In the genomic region with DNA sequence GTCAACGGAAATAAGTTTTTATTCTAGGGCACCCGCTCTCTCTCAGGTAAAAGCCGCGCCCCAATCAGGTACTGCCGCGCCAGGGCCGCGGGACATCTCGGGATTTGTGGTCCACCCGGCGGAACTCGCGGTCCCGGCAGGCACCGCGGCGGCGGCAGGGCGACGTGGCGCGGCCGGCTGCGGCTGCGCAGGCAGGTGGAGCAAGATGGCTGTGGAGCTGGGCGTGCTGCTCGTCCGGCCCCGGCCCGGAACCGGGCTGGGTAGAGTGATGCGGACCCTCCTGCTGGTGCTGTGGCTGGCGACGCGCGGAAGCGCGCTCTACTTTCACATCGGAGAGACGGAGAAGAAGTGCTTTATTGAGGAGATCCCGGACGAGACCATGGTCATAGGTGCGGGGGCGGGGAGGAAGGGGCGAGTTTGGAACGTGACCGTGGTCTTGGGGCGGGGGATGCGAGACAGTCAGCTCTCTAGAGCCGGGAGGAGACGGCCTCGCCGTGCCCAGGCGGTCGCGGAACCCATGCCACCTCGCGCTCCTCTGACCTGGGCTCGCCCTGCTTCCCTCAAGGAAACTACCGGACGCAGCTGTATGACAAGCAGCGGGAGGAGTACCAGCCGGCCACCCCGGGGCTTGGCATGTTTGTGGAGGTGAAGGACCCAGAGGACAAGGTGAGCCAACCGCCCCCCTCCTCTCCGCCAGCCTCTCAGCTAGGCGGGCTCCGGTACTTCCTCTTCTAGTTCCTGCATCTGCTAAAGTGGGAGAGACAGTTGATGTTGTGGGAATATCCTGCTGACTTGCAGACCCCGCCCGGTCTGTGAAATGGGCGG, we compare ENCODE assay signal across 8 cellular contexts. TPM values are rescaled to one million over a fixed set of nuclear protein-coding genes. Genes with fewer than 3 reads are reported as not detected.
DNase-seq lines count a peak whose midpoint lies in the region; ATAC-seq and TF ChIP-seq lines count a peak whose summit lies in the region.

A gene (plus strand): TSS at position 194 of the 825 bp plus-strand sequence. CDS start 12 bp downstream, at position 206.

- H2AFZ ChIP-seq in GM23338: peak within 1 kb of the TSS; percentile 92

- ATAC-seq in GM23338: peak; percentile 99
- ATAC-seq in activated naive CD4-positive, alpha-beta T cell treated with anti-CD3 and anti-CD28 coated beads, Interleukin-2, amount 50 U/mL, for 72 hours: peak; percentile 95 to 96
- peak; percentile 97 for ATAC-seq in omental fat pad (ENCODE audit: low FRiP score)

- peak within 1 kb of the TSS; percentile 98 for H3K27ac Mint-ChIP-seq in GM23338
- peak within 1 kb of the TSS; percentile 90 to 98 for H3K27ac Mint-ChIP-seq in activated naive CD4-positive, alpha-beta T cell treated with anti-CD3 and anti-CD28 coated beads, Interleukin-2, amount 50 U/mL, for 72 hours

- H3K4me3 ChIP-seq in GM23338 (peak within 1 kb of the TSS; percentile 83), LNCaP clone FGC (ENCODE audit: low read depth, low read length) (peak within 1 kb of the TSS; percentile 83), suprapubic skin (peak within 1 kb of the TSS; percentile 96)

- peak within 1 kb of the TSS; percentile 94 for H3K4me3 Mint-ChIP-seq in GM23338

- WGBS in suprapubic skin: 1% methylated on average over 12 of the region's 71 CpGs

- 0 out of 4 replicates have a peak, but pooled peaks of 1 of the 2 experiments have one; percentile 2 for TF ChIP-seq CTCF in GM23338 (conservative IDR thresholded peaks at IDR 0.05; ENCODE audit: low read depth in 2 of 2)
- TF ChIP-seq CTCF in LNCaP clone FGC (IDR thresholded peaks at IDR 0.05; ENCODE audit: control insufficient read depth, extremely low read depth, insufficient read depth): no peak
- no peak for TF ChIP-seq CTCF in omental fat pad (IDR thresholded peaks at IDR 0.05)
- peak in 1 of 2 donors; percentile 29 for TF ChIP-seq CTCF in suprapubic skin (IDR thresholded peaks at IDR 0.05)

- H3F3A ChIP-seq in GM23338 (replicated peaks; ENCODE audit: low read depth): 0 out of 2 replicates have a peak, but pooled peaks cover 10% of the 10 kb centered on the region

- no peaks in the 10 kb centered on the region; the same call in 2 of the 3 replicates for H3K9me3 Mint-ChIP-seq in GM23338
- H3K9me3 Mint-ChIP-seq in activated naive CD4-positive, alpha-beta T cell treated with anti-CD3 and anti-CD28 coated beads, Interleukin-2, amount 50 U/mL, for 72 hours: no peaks in the 10 kb centered on the region

- no peak for TF ChIP-seq EP300 in suprapubic skin (IDR thresholded peaks at IDR 0.05)

- peaks cover 11% of the 10 kb centered on the region; the same call in 1 of the 2 replicates for H3K79me2 ChIP-seq in GM23338 (replicated peaks; ENCODE audit: insufficient read depth)

- in situ Hi-C loops in G401 (cut with HindIII; ENCODE audit: low sequenced_read_pairs): no loop called here

- peak within 1 kb of the TSS; percentile 81 for H3K4me2 ChIP-seq in GM23338

- H3K9me2 ChIP-seq in GM23338 (ENCODE audit: insufficient read depth): no peaks in the 10 kb centered on the region

- 0 out of 2 replicates have a peak, but pooled peaks cover 9% of the 10 kb centered on the region for H3K27me3 ChIP-seq in GM23338 (ENCODE audit: insufficient read depth)
- H3K27me3 ChIP-seq in suprapubic skin: no peaks in the 10 kb centered on the region

- TF ChIP-seq POLR2A in suprapubic skin (IDR thresholded peaks at IDR 0.05): peak; percentile 55 to 81

- DNase-seq in G401 (ENCODE audit: low spot score): peak; percentile 86
- DNase-seq in GM23338 (ENCODE audit: low spot score): peak; percentile 97
- peak; percentile 48 for DNase-seq in LNCaP clone FGC (ENCODE audit: low read depth)
- peak; percentile 68 for DNase-seq in SKM-1 treated with dmso at 0.1 percent for 144 hours (lab: John Stamatoyannopoulos, UW; ENCODE audit: unreplicated experiment)
- peak; percentile 90 to 92 for DNase-seq in activated naive CD4-positive, alpha-beta T cell treated with anti-CD3 and anti-CD28 coated beads, Interleukin-2, amount 50 U/mL, for 72 hours (ENCODE audit: low spot score in 2 of 2)
- no peak for DNase-seq in glomerular endothelial cell (ENCODE audit: extremely low read depth, low read depth, low spot score)
- peak; percentile 35 for DNase-seq in omental fat pad (ENCODE audit: low spot score)
- DNase-seq in suprapubic skin (ENCODE audit: low spot score in 2 of 2): peak; percentile 81 to 88

- H3K4me1 Mint-ChIP-seq in GM23338: peaks cover 7% of the 10 kb centered on the region

- H3K27ac ChIP-seq in GM23338 (ENCODE audit: low read depth) (peak within 1 kb of the TSS; percentile 83), suprapubic skin (peak within 1 kb of the TSS; percentile 83)

- peaks cover 16% of the 10 kb centered on the region for H3K36me3 ChIP-seq in GM23338 (ENCODE audit: insufficient read depth)
- H3K36me3 ChIP-seq in suprapubic skin: peaks cover 35% of the 10 kb centered on the region

- no peaks in the 10 kb centered on the region; the same call in 1 of the 2 replicates for H4K20me1 ChIP-seq in GM23338 (replicated peaks; ENCODE audit: insufficient read depth)

- peaks cover 44% of the 10 kb centered on the region for H3K36me3 Mint-ChIP-seq in GM23338 (ENCODE audit: low read depth)
- H3K36me3 Mint-ChIP-seq in activated naive CD4-positive, alpha-beta T cell treated with anti-CD3 and anti-CD28 coated beads, Interleukin-2, amount 50 U/mL, for 72 hours: peaks cover 29 to 40% of the 10 kb centered on the region in 2 donors

- no peaks in the 10 kb centered on the region for H3K9me3 ChIP-seq in suprapubic skin

- peaks cover 4% of the 10 kb centered on the region for H3K27me3 Mint-ChIP-seq in GM23338 (ENCODE audit: insufficient read depth, low read depth, poor library complexity)

- H3K4me1 ChIP-seq in GM23338 (ENCODE audit: insufficient read depth) (0 out of 2 replicates have a peak, but pooled peaks cover 4% of the 10 kb centered on the region), suprapubic skin (peaks cover 16% of the 10 kb centered on the region)

TF ChIP-seq in GM23338, 12 proteins besides CTCF, POLR2A, EP300 and RAD21 (continues in another document):
- TF ChIP-seq ZNF331 (CRISPR knock-in tag; IDR thresholded peaks at IDR 0.05; ENCODE audit: low read depth) (no peak), POLR2AphosphoS5 (IDR thresholded peaks at IDR 0.05; ENCODE audit: low read depth) (peak; percentile 95), CREB1 (CRISPR knock-in tag; IDR thresholded peaks at IDR 0.05; ENCODE audit: low read depth) (peak; percentile 79)
- TF ChIP-seq, protein P1, sequence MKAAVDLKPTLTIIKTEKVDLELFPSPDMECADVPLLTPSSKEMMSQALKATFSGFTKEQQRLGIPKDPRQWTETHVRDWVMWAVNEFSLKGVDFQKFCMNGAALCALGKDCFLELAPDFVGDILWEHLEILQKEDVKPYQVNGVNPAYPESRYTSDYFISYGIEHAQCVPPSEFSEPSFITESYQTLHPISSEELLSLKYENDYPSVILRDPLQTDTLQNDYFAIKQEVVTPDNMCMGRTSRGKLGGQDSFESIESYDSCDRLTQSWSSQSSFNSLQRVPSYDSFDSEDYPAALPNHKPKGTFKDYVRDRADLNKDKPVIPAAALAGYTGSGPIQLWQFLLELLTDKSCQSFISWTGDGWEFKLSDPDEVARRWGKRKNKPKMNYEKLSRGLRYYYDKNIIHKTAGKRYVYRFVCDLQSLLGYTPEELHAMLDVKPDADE (IDR thresholded peaks at IDR 0.05): peak; percentile 88

RNA-seq across cellular contexts. Expression of the gene that starts here (rescaled TPM):
- total RNA-seq in G401 (2014; rRNA removed; shearing (Covaris generic)): 126 and 127 TPM in 2 replicates
- 130 and 142 TPM in 2 replicates for total RNA-seq in GM23338 (2014; rRNA removed; shearing (Covaris generic))
- 74.4 and 77.2 TPM in 2 replicates for polyA plus RNA-seq in GM23338 (2016; fragmentation: Nextera tagmentation; extraction: Ambion mirVana)
- 100 to 1,000 TPM in 1 of 2 donors, 10 to 100 TPM in 1; 94.0 to 114 TPM for total RNA-seq in activated naive CD4-positive, alpha-beta T cell treated with anti-CD3 and anti-CD28 coated beads, Interleukin-2, amount 50 U/mL, for 72 hours
- total RNA-seq in glomerular endothelial cell (247 and 332 TPM in 2 replicates), omental fat pad (100 to 1,000 TPM in 3 of 4 donors, 10 to 100 TPM in 1; 81.0 to 129 (median 105) TPM), suprapubic skin (10 to 100 TPM; 60.3 to 84.5 (median 79.5) TPM)
